ENCODE assay signal across 19 cellular contexts in the genomic region with DNA sequence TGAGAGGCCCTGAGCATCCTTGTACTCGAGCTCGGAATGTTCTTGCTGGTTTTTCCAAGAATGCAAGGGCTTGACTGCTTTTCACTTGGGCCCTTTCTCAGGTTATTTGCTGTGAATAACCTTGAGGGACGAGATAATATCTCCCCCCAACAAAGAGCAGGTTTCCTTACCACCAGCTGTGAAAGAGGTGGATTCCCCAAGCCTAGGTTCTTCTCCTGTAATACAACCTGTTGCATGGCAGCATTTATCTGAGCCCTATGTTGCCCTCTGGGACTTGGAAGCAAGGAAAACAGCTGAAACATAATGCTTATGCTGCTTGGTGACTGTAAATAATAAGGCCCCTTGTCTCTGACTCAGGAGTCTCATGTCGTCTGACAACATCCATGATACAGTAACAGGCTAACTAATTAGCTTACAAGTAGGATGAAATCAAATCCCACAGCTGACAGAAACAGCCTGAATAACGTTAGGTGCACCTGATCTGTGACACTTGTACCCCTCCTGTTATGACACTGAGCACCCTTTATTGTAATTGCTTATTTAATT.
"Had no signal": no experiment of that assay in that cellular context is flagged by ENCODE, and none has a peak within 500 bp of the region (broad histone marks: within the 10 kb centered on the region; RNA-seq: fewer than 3 reads in every experiment).

No MANE protein-coding gene starts in this region.

- H3K36me3 ChIP-seq: thyroid gland had no signal

- H3K4me3 Mint-ChIP-seq: activated CD4-positive, alpha-beta memory T cell treated with anti-CD3 and anti-CD28 coated beads, Interleukin-2, amount 10 ng/mL, durations not matched to agents 7 days and 5 days; activated naive CD4-positive, alpha-beta T cell treated with anti-CD3 and anti-CD28 coated beads for 36 hours; activated T-cell treated with anti-CD3 and anti-CD28 coated beads, Interleukin-2, amount 50 U/mL, for 24 hours; endodermal cell; mesothelial cell of epicardium; nephron progenitor cell; T-helper 2 cell treated with Interferon-gamma antibody and Interleukin-4, amounts not matched to agents 5 μg/mL and 100 μg/mL, for 36 hours had no signal

- DNase-seq: activated CD4-positive, alpha-beta memory T cell treated with anti-CD3 and anti-CD28 coated beads, Interleukin-2, amount 10 ng/mL, durations not matched to agents 7 days and 5 days; activated CD4-positive, alpha-beta T cell treated with anti-CD3 and anti-CD28 coated beads for 4 hours; activated naive CD4-positive, alpha-beta T cell treated with anti-CD3 and anti-CD28 coated beads for 36 hours; activated T-cell treated with anti-CD3 and anti-CD28 coated beads, Interleukin-2, amount 50 U/mL, for 24 hours; body of pancreas; endodermal cell; hypothalamus; islet precursor cell; left colon; nephron progenitor cell; occipital lobe; retina; stimulated activated CD4-positive, alpha-beta T cell treated with anti-CD3 and anti-CD28 coated beads, Interleukin-2, amount 100 ng/mL, for 24 hours; stimulated activated naive CD4-positive, alpha-beta T cell treated with Interleukin-2 at 50 U/mL for 16 hours; thyroid gland had no signal

- H3K27me3 ChIP-seq: body of pancreas, thyroid gland had no signal

- H3K27ac Mint-ChIP-seq: activated CD4-positive, alpha-beta memory T cell treated with anti-CD3 and anti-CD28 coated beads, Interleukin-2, amount 10 ng/mL, durations not matched to agents 7 days and 5 days; activated naive CD4-positive, alpha-beta T cell treated with anti-CD3 and anti-CD28 coated beads for 36 hours; activated T-cell treated with anti-CD3 and anti-CD28 coated beads, Interleukin-2, amount 50 U/mL, for 24 hours; activated T-helper 2 cell treated with anti-CD3 and anti-CD28 coated beads, Interferon-gamma antibody, Interleukin-2, Interleukin-4, amounts not matched to agents 10 μg/mL and 5 μg/mL and 100 μg/mL, durations not matched to agents 14 hours and 24 hours and 36 hours; endodermal cell; mesothelial cell of epicardium; nephron progenitor cell; T-helper 2 cell treated with Interferon-gamma antibody and Interleukin-4, amounts not matched to agents 5 μg/mL and 100 μg/mL, for 36 hours had no signal

- H3K36me3 Mint-ChIP-seq: mesothelial cell of epicardium had no signal

- H3K9me3 ChIP-seq: body of pancreas, thyroid gland had no signal

- H3K9me3 Mint-ChIP-seq: activated T-cell treated with anti-CD3 and anti-CD28 coated beads, Interleukin-2, amount 50 U/mL, for 24 hours; activated T-helper 2 cell treated with anti-CD3 and anti-CD28 coated beads, Interferon-gamma antibody, Interleukin-2, Interleukin-4, amounts not matched to agents 10 μg/mL and 5 μg/mL and 100 μg/mL, durations not matched to agents 14 hours and 24 hours and 36 hours; endodermal cell; mesothelial cell of epicardium; nephron progenitor cell; T-helper 2 cell treated with Interferon-gamma antibody and Interleukin-4, amounts not matched to agents 5 μg/mL and 100 μg/mL, for 36 hours had no signal

- ATAC-seq: body of pancreas, left colon had no signal

- H3K4me3 ChIP-seq: body of pancreas, lung, thyroid gland had no signal

- H3K27ac ChIP-seq: body of pancreas, thyroid gland had no signal
